In the genomic region with DNA sequence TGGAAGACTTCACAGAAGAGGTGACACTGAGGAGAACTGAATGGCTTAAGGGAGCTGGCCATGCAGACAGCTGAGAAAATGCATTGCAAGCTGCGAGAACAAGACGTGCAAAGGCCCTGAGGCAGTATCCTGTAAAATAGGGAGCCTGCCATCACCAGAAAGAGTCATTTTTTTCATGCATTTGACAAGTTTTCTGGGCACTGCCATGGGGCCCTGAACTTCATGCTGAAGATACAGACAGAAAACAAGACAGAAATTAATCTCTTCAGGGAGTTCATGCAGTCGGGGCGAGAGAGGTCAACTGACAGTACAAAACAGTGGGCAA, we compare ENCODE assay signal across 27 cellular contexts.
"Had no signal": no experiment of that assay in that cellular context is flagged by ENCODE, and none has a peak within 500 bp of the region (broad histone marks: within the 10 kb centered on the region; RNA-seq: fewer than 3 reads in every experiment).

No MANE protein-coding gene starts in this region.

- H3K9ac ChIP-seq: neural progenitor cell, parathyroid adenoma had no signal

- ATAC-seq: left lobe of liver; lower lobe of right lung; natural killer cell; stimulated activated memory B cell treated with anti-CD40 and anti-IgM and Interleukin-4, amounts not matched to agents 10 μg/mL and 1 μg/mL and 100 μg/mL, for 72 hours; stimulated activated naive CD8-positive, alpha-beta T cell treated with anti-CD3 and anti-CD28 coated beads, Interleukin-15, amount 100 ng/mL, for 72 hours had no signal

- H3K27me3 ChIP-seq: neural progenitor cell, sigmoid colon, tibial nerve, vagina had no signal

- H3K9me3 ChIP-seq: lower lobe of right lung, neutrophil, psoas muscle, sigmoid colon, vagina had no signal

- H3K4me3 ChIP-seq: lower lobe of right lung, neural progenitor cell, sigmoid colon, smooth muscle cell, tibial nerve had no signal

- H3K79me2 ChIP-seq: parathyroid adenoma had no signal

- H3K27ac ChIP-seq: lower lobe of right lung, neural progenitor cell, neutrophil, parathyroid adenoma, vagina had no signal

- H3K36me3 ChIP-seq: lower lobe of right lung, neural progenitor cell, neutrophil, sigmoid colon, tibial nerve, vagina had no signal

- FAIRE-seq: keratinocyte had no signal

- DNase-seq: hippocampal formation; kidney glomerular epithelial cell; lower lobe of right lung; mammary epithelial cell; mesenchymal stem cell; naive B cell; natural killer cell; nephron progenitor cell; occipital lobe; sigmoid colon; stimulated activated CD4-positive, alpha-beta T cell treated with anti-CD3 and anti-CD28 coated beads, Interleukin-1b, Interleukin-23, amount 100 ng/mL, for 48 hours; stimulated activated CD4-positive, alpha-beta T cell treated with anti-CD3 and anti-CD28 coated beads, Interleukin-2, amount 100 ng/mL, for 48 hours; stimulated activated CD4-positive, alpha-beta T cell treated with anti-CD3 and anti-CD28 coated beads, Interleukin-4, amount 100 ng/mL, for 4 hours; stimulated activated CD8-positive, alpha-beta memory T cell treated with anti-CD3 and anti-CD28 coated beads, Interleukin-4, amount 100 ng/mL, for 48 hours; stimulated activated naive CD4-positive, alpha-beta T cell treated with Interleukin-2 at 50 U/mL for 16 hours; stimulated activated naive CD8-positive, alpha-beta T cell treated with anti-CD3 and anti-CD28 coated beads, Interleukin-15, amount 100 ng/mL, for 72 hours; substantia nigra had no signal

- H2AFZ ChIP-seq: parathyroid adenoma had no signal

- H3K4me2 ChIP-seq: neural progenitor cell, smooth muscle cell had no signal

- H3K4me1 ChIP-seq: lower lobe of right lung, neural progenitor cell, parathyroid adenoma, vagina had no signal
